Comparison of ENCODE assay signal across 10 cellular contexts in the genomic region with DNA sequence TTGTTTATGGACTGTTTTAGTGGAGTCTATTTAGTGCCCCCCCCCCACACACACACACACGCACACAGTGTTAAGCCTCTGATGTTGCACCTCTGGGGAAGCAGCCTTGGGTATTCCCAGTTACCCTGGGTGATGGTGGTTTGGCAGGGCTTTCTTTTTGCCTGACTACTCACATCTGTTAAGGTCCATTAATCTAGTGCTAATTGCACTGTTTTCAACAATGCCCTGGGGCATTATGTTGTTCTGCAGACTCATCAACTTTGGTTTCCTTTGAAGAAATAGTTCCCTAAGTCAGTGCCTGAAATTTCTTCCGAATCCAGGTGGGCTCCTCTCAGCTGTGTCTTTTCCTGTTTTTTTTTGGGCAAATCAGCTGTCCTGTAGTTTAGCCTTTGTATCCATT. TPM values are rescaled to one million over a fixed set of nuclear protein-coding genes. Genes with fewer than 3 reads are reported as not detected.
DNase-seq lines count a peak whose midpoint lies in the region; ATAC-seq and TF ChIP-seq lines count a peak whose summit lies in the region.
"Had no signal": no experiment of that assay in that cellular context is flagged by ENCODE, and none has a peak within 500 bp of the region (broad histone marks: within the 10 kb centered on the region; RNA-seq: fewer than 3 reads in every experiment).

No MANE protein-coding gene starts in this region.

- WGBS in adrenal gland, 4 donors, result 75 to 89% (median 79%) methylated on average over 2 of the region's 2 CpGs
- WGBS in ovary, 3 donors, result 72 to 87% (median 85%) methylated on average over 2 of the region's 2 CpGs

- H3K4me3 ChIP-seq in adrenal gland, result no peak overlapping the region
- H3K4me3 ChIP-seq in ovary, result no peak overlapping the region
- H3K4me3 ChIP-seq: cardiac muscle cell had no signal

- ATAC-seq in GM18873 (IDR thresholded peaks at IDR 0.05; ENCODE audit: low FRiP score, unreplicated experiment) (peak; percentile 92), HG02870 (IDR thresholded peaks at IDR 0.05; ENCODE audit: unreplicated experiment) (peak; percentile 67)

- H3K27me3 ChIP-seq in adrenal gland, result no peaks in the 10 kb centered on the region
- no peaks in the 10 kb centered on the region for H3K27me3 ChIP-seq in ovary
- H3K27me3 ChIP-seq: cardiac muscle cell had no signal

- TF ChIP-seq CTCF in adrenal gland (IDR thresholded peaks at IDR 0.05), result no peak
- TF ChIP-seq CTCF in ovary (IDR thresholded peaks at IDR 0.05), result no peak

- intact Hi-C loops in adrenal gland (cut with DNase I) (no loop called here), ovary (cut with DNase I) (no loop called here)

- TF ChIP-seq POLR2A in adrenal gland (IDR thresholded peaks at IDR 0.05) (no peak), ovary (IDR thresholded peaks at IDR 0.05) (no peak)

- no peaks in the 10 kb centered on the region for H3K9me3 ChIP-seq in adrenal gland (replicated peaks in 1 of 3)
- peaks cover 0 to 5% of the 10 kb centered on the region in 2 donors for H3K9me3 ChIP-seq in ovary

- H3K4me1 ChIP-seq in adrenal gland (replicated peaks in 1 of 2) (peaks cover 6 to 9% of the 10 kb centered on the region in 2 donors), ovary (ENCODE audit: insufficient read depth) (no peaks in the 10 kb centered on the region)

- H3K36me3 ChIP-seq in adrenal gland (replicated peaks in 1 of 2), result no peaks in the 10 kb centered on the region
- H3K36me3 ChIP-seq in ovary, result no peaks in the 10 kb centered on the region
- H3K36me3 ChIP-seq: cardiac muscle cell had no signal

- peak; percentile 7 for DNase-seq in RPMI8226
- peak; percentile 14 for DNase-seq in retina
- no peak for DNase-seq in activated effector memory CD4-positive, alpha-beta T cell treated with anti-CD3 and anti-CD28 coated beads, Interleukin-2, amount 50 U/mL, for 16 hours
- no peak for DNase-seq in adrenal gland
- no peak for DNase-seq in ovary
- DNase-seq: SW 1271 had no signal

- H3K27ac ChIP-seq in adrenal gland, result no peak overlapping the region
- no peak overlapping the region for H3K27ac ChIP-seq in ovary
- H3K27ac ChIP-seq: cardiac muscle cell, HL-60 had no signal

- TF ChIP-seq EP300 in ovary (IDR thresholded peaks at IDR 0.05), result no peak

RNA-seq across cellular contexts. Expression of a gene that starts 34.7 kb away (rescaled TPM):
- total RNA-seq in adrenal gland (10 to 100 TPM in 6 of 8 donors, 1 to 10 TPM in 2; 4.6 to 26.2 (median 16.2) TPM), ovary (10 to 100 TPM; 18.6 to 30.9 (median 23.9) TPM)
- polyA plus RNA-seq in adrenal gland (10 to 100 TPM in 1 of 3 donors, 1 to 10 TPM in 2; 1.5 to 11.0 (median 3.9) TPM), ovary (10 to 100 TPM; 10.9 to 11.1 TPM)

Comparison
In these comparisons a context has a peak if more than half of its experiments do, and no peak if none do; other contexts are left out.
1. DNase-seq: peak in RPMI8226 (single experiment) and retina (single experiment); none in activated effector memory CD4-positive, alpha-beta T cell treated with anti-CD3 and anti-CD28 coated beads, Interleukin-2, amount 50 U/mL, for 16 hours (single experiment), adrenal gland (0 of 7) and ovary (0 of 5).